ENCODE assay signal across 21 cellular contexts in the genomic region with DNA sequence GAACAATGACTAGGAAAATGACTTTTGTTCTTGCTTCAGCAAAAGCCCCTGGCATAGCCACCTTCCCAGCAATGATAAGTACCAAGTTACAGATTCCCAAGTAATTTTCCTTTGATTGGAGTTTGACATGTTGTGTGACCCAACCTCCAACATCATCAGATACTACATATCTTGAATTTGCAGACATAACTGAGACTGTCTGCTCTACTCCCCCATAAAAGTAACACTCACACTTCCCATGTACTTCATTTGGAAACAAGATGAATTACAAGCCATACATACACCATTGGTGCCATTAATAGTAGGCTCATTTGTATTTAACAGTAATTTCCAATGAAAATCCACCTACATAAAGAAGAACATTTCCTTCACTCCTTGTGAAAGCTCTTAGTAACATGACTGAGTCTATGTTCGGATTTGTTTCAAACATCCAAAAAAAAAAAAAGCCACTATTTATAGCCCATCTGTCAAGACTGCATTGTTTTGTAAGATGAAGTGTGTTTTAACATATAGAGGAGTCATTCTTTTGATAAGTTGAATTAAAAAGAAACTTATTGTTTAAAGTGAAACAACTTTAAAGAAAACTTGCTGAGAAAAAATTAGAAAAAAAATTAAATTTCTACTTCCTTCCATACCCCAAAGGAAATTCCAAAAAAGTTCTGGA. TPM values are rescaled to one million over a fixed set of nuclear protein-coding genes. Genes with fewer than 3 reads are reported as not detected.
DNase-seq lines count a peak whose midpoint lies in the region; ATAC-seq, FAIRE-seq and TF ChIP-seq lines count a peak whose summit lies in the region.
"Had no signal": no experiment of that assay in that cellular context is flagged by ENCODE, and none has a peak within 500 bp of the region (broad histone marks: within the 10 kb centered on the region; RNA-seq: fewer than 3 reads in every experiment).

No MANE protein-coding gene starts in this region.

- in situ Hi-C loops in SK-MEL-5 (cut with HindIII; ENCODE audit: low pct_unique_long_range_greater_than_20kb, low sequenced_read_pairs) = no loop called here

- CTCF ChIA-PET in HEK293T (lab: Yijun Ruan, JAX) = no interaction called here

- peak; percentile 58 for FAIRE-seq in islet of Langerhans (lab: Jason Lieb, UNC)
- FAIRE-seq: A204.1, GM12892 had no signal

- no peak for ATAC-seq in GM19328 (IDR thresholded peaks at IDR 0.05; ENCODE audit: unreplicated experiment)

- peak; percentile 26 for DNase-seq in SK-MEL-5 (ENCODE audit: low read depth, low spot score)
- DNase-seq in HEK293T (ENCODE audit: extremely low spot score) = no peak
- DNase-seq in activated gamma-delta T cell treated with Interleukin-2 at 50 U/mL for 16 hours = no peak
- DNase-seq in T-helper 2 cell = no peak
- DNase-seq: ACHN; BE2C; C1 segment of cervical spinal cord; CD4-positive, alpha-beta T cell; DMS153; DMS79; GDM1; GOT3; H9 had no signal

- H3K27ac ChIP-seq in cingulate gyrus (ENCODE audit: low read depth, low read length) = peak overlapping the region; percentile 13
- H3K27ac ChIP-seq: HL-60 had no signal

- POLR2A ChIA-PET in HEK293T (lab: Yijun Ruan, JAX) = no interaction called here

TF ChIP-seq in HEK293T, 16 proteins besides CTCF, POLR2A, EP300 and RAD21:
- no peak for TF ChIP-seq CTBP1 (IDR thresholded peaks at IDR 0.05; ENCODE audit: borderline replicate concordance)
- no peak for TF ChIP-seq SP1 (IDR thresholded peaks at IDR 0.05)
- TF ChIP-seq FOXK2 (IDR thresholded peaks at IDR 0.05) = no peak
- no peak for TF ChIP-seq ZNF384 (IDR thresholded peaks at IDR 0.05)
- TF ChIP-seq L3MBTL2 (conservative IDR thresholded peaks at IDR 0.05) = no peak
- TF ChIP-seq BHLHE40 (IDR thresholded peaks at IDR 0.05; ENCODE audit: borderline replicate concordance) = no peak
- no peak for TF ChIP-seq SUZ12 (IDR thresholded peaks at IDR 0.05)
- no peak for TF ChIP-seq ELF4 (IDR thresholded peaks at IDR 0.05)
- TF ChIP-seq ARNT (IDR thresholded peaks at IDR 0.05) = no peak
- no peak for TF ChIP-seq FOXM1 (IDR thresholded peaks at IDR 0.05; ENCODE audit: borderline replicate concordance)
- no peak for TF ChIP-seq HDGF (IDR thresholded peaks at IDR 0.05; ENCODE audit: borderline replicate concordance)
- TF ChIP-seq FOXA1 (IDR thresholded peaks at IDR 0.05) = no peak
- no peak for TF ChIP-seq PKNOX1 (IDR thresholded peaks at IDR 0.05)
- TF ChIP-seq NFRKB (IDR thresholded peaks at IDR 0.05) = no peak
- TF ChIP-seq TARDBP (IDR thresholded peaks at IDR 0.05) = no peak

RNA-seq across cellular contexts. Expression of gene SLCO1A2, which starts 12.0 kb away (rescaled TPM):
- total RNA-seq in SK-MEL-5 (2014; rRNA removed; shearing (Covaris generic)) = not detected in 2 replicates
- polyA plus RNA-seq in SK-MEL-5 (2015; cell fraction: cytosol; rRNA removed) = 0.24 TPM in 1 of 2 replicates, not detected in the other
- polyA plus RNA-seq in SK-MEL-5 (2015; cell fraction: nucleus; rRNA removed) = 0.36 and 0.41 TPM in 2 replicates
- total RNA-seq: CD4-positive, alpha-beta T cell; Daoy; HT1080 had no signal

RNA-seq across cellular contexts. Expression of gene IAPP, which starts 26.0 kb away (rescaled TPM):
- total RNA-seq in SK-MEL-5 (2014; rRNA removed; shearing (Covaris generic)) = not detected in 2 replicates
- not detected in 2 replicates for polyA plus RNA-seq in SK-MEL-5 (2015; cell fraction: cytosol; rRNA removed)
- polyA plus RNA-seq in SK-MEL-5 (2015; cell fraction: nucleus; rRNA removed) = not detected in 2 replicates
- total RNA-seq: CD4-positive, alpha-beta T cell; Daoy; H9; HT1080 had no signal
